Comparison of ENCODE assay signal across 14 cellular contexts in the genomic region with DNA sequence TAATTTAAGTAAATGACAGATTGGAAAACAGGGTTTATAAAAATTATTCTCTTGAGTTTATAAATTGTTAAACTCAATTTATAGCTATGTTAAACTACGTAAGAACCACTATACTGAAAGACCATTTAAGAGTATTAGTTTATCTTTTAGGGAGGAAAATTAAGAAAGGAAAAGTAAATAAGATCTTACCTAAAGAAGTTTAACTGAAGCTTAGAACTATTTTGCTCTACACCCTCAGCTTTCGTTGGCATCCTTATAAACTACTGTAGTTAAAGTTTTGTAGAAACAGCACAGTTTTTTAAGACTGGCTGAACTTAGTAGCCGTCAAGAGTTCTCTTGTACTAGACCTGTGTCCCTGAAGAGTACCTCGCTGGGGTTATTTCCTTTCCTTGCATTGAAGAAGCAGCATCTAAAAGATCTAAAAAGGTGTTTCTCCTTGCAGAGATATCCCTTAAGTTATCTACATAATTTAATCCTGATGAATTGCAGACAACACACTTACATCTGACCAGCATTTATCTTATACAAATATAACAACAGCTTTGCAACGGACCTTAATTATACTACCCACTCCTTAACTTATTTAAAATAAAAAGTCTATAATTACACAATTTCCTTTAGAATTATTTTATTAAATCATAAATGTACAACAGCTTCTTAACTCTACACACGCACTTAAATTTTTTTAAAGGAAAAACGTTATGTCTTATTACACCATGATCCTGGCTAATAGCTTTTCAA. TPM values are rescaled to one million over a fixed set of nuclear protein-coding genes. Genes with fewer than 3 reads are reported as not detected.
A peak's percentile ranks its signal among the peaks of the same experiment; 100 is the strongest.
DNase-seq lines count a peak whose midpoint lies in the region; ATAC-seq and TF ChIP-seq lines count a peak whose summit lies in the region.
"Had no signal": no experiment of that assay in that cellular context is flagged by ENCODE, and none has a peak within 500 bp of the region (broad histone marks: within the 10 kb centered on the region; RNA-seq: fewer than 3 reads in every experiment).

No MANE protein-coding gene starts in this region.

- H3K4me1 Mint-ChIP-seq in activated naive CD4-positive, alpha-beta T cell treated with anti-CD3 and anti-CD28 coated beads, Interleukin-2, amount 50 U/mL, for 24 hours = peaks cover 97% of the 10 kb centered on the region
- peaks cover 92 to 94% (median 92%) of the 10 kb centered on the region in 3 donors for H3K4me1 Mint-ChIP-seq in T-cell
- H3K4me1 Mint-ChIP-seq in effector memory CD8-positive, alpha-beta T cell (ENCODE audit: low read depth in 2 of 2) = peaks cover 55 to 83% of the 10 kb centered on the region in 2 donors
- peaks cover 98% of the 10 kb centered on the region for H3K4me1 Mint-ChIP-seq in stimulated activated naive CD8-positive, alpha-beta T cell treated with anti-CD3 and anti-CD28 coated beads, Interleukin-15, amount 100 ng/mL, for 72 hours

- H3K79me2 ChIP-seq in OCI-LY7 (ENCODE audit: insufficient read depth, low read depth, low read length) = peaks cover 73% of the 10 kb centered on the region

- ATAC-seq in T-cell (replicated peaks in 1 of 4) (no peak), esophagus mucosa (no peak), Right ventricle myocardium inferior (no peak)
- no peak for ATAC-seq in effector memory CD8-positive, alpha-beta T cell (replicated peaks)
- ATAC-seq in stimulated activated naive CD8-positive, alpha-beta T cell treated with anti-CD3 and anti-CD28 coated beads, Interleukin-15, amount 100 ng/mL, for 72 hours = no peak
- ATAC-seq: heart right ventricle, pancreas had no signal

- TF ChIP-seq CTCF in OCI-LY7 (conservative IDR thresholded peaks at IDR 0.05; ENCODE audit: low read length) = no peak

- peak overlapping the region; percentile 83 for H3K4me3 Mint-ChIP-seq in activated naive CD4-positive, alpha-beta T cell treated with anti-CD3 and anti-CD28 coated beads, Interleukin-2, amount 50 U/mL, for 24 hours
- H3K4me3 Mint-ChIP-seq in T-cell = peak overlapping the region in 2 of 3 donors; percentile 32 to 96
- H3K4me3 Mint-ChIP-seq in effector memory CD8-positive, alpha-beta T cell = peak overlapping the region; percentile 99 to 100
- peak overlapping the region; percentile 57 to 100 for H3K4me3 Mint-ChIP-seq in stimulated activated naive CD8-positive, alpha-beta T cell treated with anti-CD3 and anti-CD28 coated beads, Interleukin-15, amount 100 ng/mL, for 72 hours

- H3K27ac ChIP-seq in OCI-LY7 (ENCODE audit: low read depth, low read length, poor library complexity, severe bottlenecking) = no peak overlapping the region
- H3K27ac ChIP-seq: pancreas, Peyer's patch had no signal

- no peak overlapping the region for H3K4me3 ChIP-seq in OCI-LY7 (ENCODE audit: low read depth, low read length, poor library complexity, severe bottlenecking)
- H3K4me3 ChIP-seq: heart right ventricle, pancreas, Peyer's patch had no signal

- H3K36me3 Mint-ChIP-seq in activated naive CD4-positive, alpha-beta T cell treated with anti-CD3 and anti-CD28 coated beads, Interleukin-2, amount 50 U/mL, for 24 hours = peaks cover 62% of the 10 kb centered on the region
- peaks cover 77% of the 10 kb centered on the region for H3K36me3 Mint-ChIP-seq in T-cell
- H3K36me3 Mint-ChIP-seq in effector memory CD8-positive, alpha-beta T cell (ENCODE audit: insufficient read depth) = peaks cover 100% of the 10 kb centered on the region

- H3K36me3 ChIP-seq in OCI-LY7 (ENCODE audit: insufficient read depth, low read length) = peaks cover 100% of the 10 kb centered on the region

- intact Hi-C loops in OCI-LY7 (cut with micrococcal nuclease; ENCODE audit: unreplicated experiment) = no loop called here
- intact Hi-C loops in Right ventricle myocardium inferior (cut with DNase I) = no loop called here

- H3K27ac Mint-ChIP-seq in activated naive CD4-positive, alpha-beta T cell treated with anti-CD3 and anti-CD28 coated beads, Interleukin-2, amount 50 U/mL, for 24 hours = peak overlapping the region; percentile 88
- peak overlapping the region; percentile 76 to 92 for H3K27ac Mint-ChIP-seq in T-cell
- H3K27ac Mint-ChIP-seq in effector memory CD8-positive, alpha-beta T cell = peak overlapping the region; percentile 95 to 97
- peak overlapping the region in 1 of 2 donors; percentile 99 for H3K27ac Mint-ChIP-seq in stimulated activated naive CD8-positive, alpha-beta T cell treated with anti-CD3 and anti-CD28 coated beads, Interleukin-15, amount 100 ng/mL, for 72 hours

- no peaks in the 10 kb centered on the region for H3K27me3 Mint-ChIP-seq in activated naive CD4-positive, alpha-beta T cell treated with anti-CD3 and anti-CD28 coated beads, Interleukin-2, amount 50 U/mL, for 24 hours
- no peaks in the 10 kb centered on the region for H3K27me3 Mint-ChIP-seq in T-cell
- no peaks in the 10 kb centered on the region for H3K27me3 Mint-ChIP-seq in effector memory CD8-positive, alpha-beta T cell
- no peaks in the 10 kb centered on the region for H3K27me3 Mint-ChIP-seq in stimulated activated naive CD8-positive, alpha-beta T cell treated with anti-CD3 and anti-CD28 coated beads, Interleukin-15, amount 100 ng/mL, for 72 hours

- no peaks in the 10 kb centered on the region for H3K9me3 ChIP-seq in OCI-LY7 (ENCODE audit: low read length)
- H3K9me3 ChIP-seq: heart right ventricle, pancreas, Peyer's patch had no signal

- H3K9me2 ChIP-seq in OCI-LY7 (ENCODE audit: insufficient read depth, low read length) = no peaks in the 10 kb centered on the region

- peaks cover 59% of the 10 kb centered on the region for H3K4me1 ChIP-seq in OCI-LY7 (ENCODE audit: insufficient read depth, low read length, poor library complexity, severe bottlenecking)

- BruUV-seq in OCI-LY7 (replicated peaks; lab: Mats Ljungman, UMichigan) = no TSS peak

- peaks cover 68% of the 10 kb centered on the region for H4K20me1 ChIP-seq in OCI-LY7 (ENCODE audit: insufficient read depth, low read length)

- no peak for DNase-seq in activated naive CD4-positive, alpha-beta T cell treated with anti-CD3 and anti-CD28 coated beads, Interleukin-2, amount 50 U/mL, for 16 hours
- no peak for DNase-seq in T-cell
- DNase-seq in effector memory CD8-positive, alpha-beta T cell = no peak
- DNase-seq in stimulated activated naive CD8-positive, alpha-beta T cell treated with anti-CD3 and anti-CD28 coated beads, Interleukin-15, amount 100 ng/mL, for 72 hours = no peak
- no peak for DNase-seq in OCI-LY7 (ENCODE audit: low spot score)
- DNase-seq in Right ventricle myocardium inferior (ENCODE audit: missing footprints) = no peak
- DNase-seq: dermis blood vessel endothelial cell, heart right ventricle, NCI-H1092, pancreas, Peyer's patch, small intestine had no signal

- no peak overlapping the region for H2AFZ ChIP-seq in OCI-LY7 (ENCODE audit: low read length)

- POLR2A ChIA-PET in T-cell (lab: Charles Lee) (interaction anchor here (0.5 to 2.8 kb wide), 23 partner anchors 9 to 298 kb away, joined by 3 to 19 read pairs (median 5); a partner anchor contains a TSS), OCI-LY7 (lab: Charles Lee) (interaction anchor here (0.7 to 4.2 kb wide), 9 partner anchors 9 to 291 kb away, joined by 3 to 17 read pairs (median 3); a partner anchor contains a TSS)

- peaks cover 3% of the 10 kb centered on the region for H3K9me3 Mint-ChIP-seq in activated naive CD4-positive, alpha-beta T cell treated with anti-CD3 and anti-CD28 coated beads, Interleukin-2, amount 50 U/mL, for 24 hours
- H3K9me3 Mint-ChIP-seq in T-cell = no peaks in the 10 kb centered on the region
- no peaks in the 10 kb centered on the region for H3K9me3 Mint-ChIP-seq in effector memory CD8-positive, alpha-beta T cell
- H3K9me3 Mint-ChIP-seq in stimulated activated naive CD8-positive, alpha-beta T cell treated with anti-CD3 and anti-CD28 coated beads, Interleukin-15, amount 100 ng/mL, for 72 hours = no peaks in the 10 kb centered on the region

- CTCF ChIA-PET in T-cell (lab: Charles Lee) (interaction anchor here (0.7 to 2.4 kb wide), 13 partner anchors 9 to 299 kb away, joined by 3 to 9 read pairs (median 4); a partner anchor contains a TSS), OCI-LY7 (lab: Charles Lee; ENCODE audit: unreplicated experiment) (no interaction called here)

- no peak overlapping the region for H3K4me2 ChIP-seq in OCI-LY7 (ENCODE audit: low read length)

RNA-seq across cellular contexts. Expression of a gene that starts 9.1 kb away (rescaled TPM):
- 100 to 1,000 TPM; 388 to 478 (median 411) TPM for total RNA-seq in T-cell
- 258 and 406 TPM in 2 replicates for total RNA-seq in OCI-LY7 (2014; rRNA removed; shearing (Covaris generic))
- 1,014 and 1,090 TPM in 2 replicates for total RNA-seq in OCI-LY7 (2022)
- 231 TPM for total RNA-seq in esophagus mucosa
- 396 TPM for total RNA-seq in Right ventricle myocardium inferior

RNA-seq across cellular contexts. Expression of a gene that starts 10.1 kb away (rescaled TPM):
- total RNA-seq in T-cell (100 to 1,000 TPM; 106 to 155 (median 148) TPM), OCI-LY7 (2022) (350 and 364 TPM in 2 replicates), esophagus mucosa (61.4 TPM), Right ventricle myocardium inferior (59.3 TPM)
- total RNA-seq in OCI-LY7 (2014; rRNA removed; shearing (Covaris generic)) = 252 and 259 TPM in 2 replicates

RNA-seq across cellular contexts. Expression of a gene that starts 39.4 kb away (rescaled TPM):
- 1 to 10 TPM; 1.8 to 6.2 (median 5.1) TPM for total RNA-seq in T-cell
- total RNA-seq in OCI-LY7 (2014; rRNA removed; shearing (Covaris generic)) = 10.7 and 13.3 TPM in 2 replicates
- 12.3 and 12.6 TPM in 2 replicates for total RNA-seq in OCI-LY7 (2022)
- total RNA-seq in esophagus mucosa = 1.8 TPM
- total RNA-seq in Right ventricle myocardium inferior = 1.4 TPM
